9 cellular contexts compared by ENCODE assay signal in the genomic region with DNA sequence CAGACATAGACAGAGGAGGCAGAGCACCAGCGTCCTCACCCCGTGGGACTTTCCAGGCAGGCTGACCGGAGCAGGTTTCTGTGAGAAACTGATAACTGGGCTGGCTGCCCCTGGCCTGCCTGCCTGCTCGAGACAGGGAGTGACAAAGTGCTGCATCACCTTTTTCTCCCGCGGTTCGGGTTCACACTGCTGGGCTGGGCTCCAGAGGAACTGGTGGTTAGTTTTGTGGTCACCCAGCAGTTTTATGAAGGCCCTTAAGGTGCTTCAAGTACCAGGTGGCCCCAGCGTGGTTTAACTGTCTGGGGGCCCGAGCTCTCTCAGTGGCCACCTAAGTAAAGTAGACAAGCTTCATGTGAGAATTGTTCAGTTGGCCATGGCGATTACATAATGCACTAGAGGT.
A peak's percentile ranks its signal among the peaks of the same experiment; 100 is the strongest.
DNase-seq lines count a peak whose midpoint lies in the region; ATAC-seq lines count a peak whose summit lies in the region.
"Had no signal": no experiment of that assay in that cellular context is flagged by ENCODE, and none has a peak within 500 bp of the region (broad histone marks: within the 10 kb centered on the region; RNA-seq: fewer than 3 reads in every experiment).

No MANE protein-coding gene starts in this region.

- peak; percentile 11 for DNase-seq in NCI-H187 treated with DMSO at 0.1 percent for 48 hours (lab: John Stamatoyannopoulos, UW)
- peak; percentile 43 for DNase-seq in activated effector memory CD4-positive, alpha-beta T cell treated with Interleukin-2 at 50 U/mL for 16 hours
- DNase-seq in stimulated activated CD4-positive, alpha-beta T cell treated with anti-CD3 and anti-CD28 coated beads, Interleukin-4, amount 100 ng/mL, for 24 hours, result peak; percentile 46
- DNase-seq in NCI-H1105 treated with DMSO at 0.1 percent for 48 hours (lab: John Stamatoyannopoulos, UW), result no peak
- no peak for DNase-seq in mucosa of gallbladder (ENCODE audit: low spot score)
- no peak for DNase-seq in hippocampal formation (lab: John Stamatoyannopoulos, UW)
- DNase-seq: adrenal gland, nucleus accumbens had no signal

- peak; percentile 59 for ATAC-seq in GM18907 (IDR thresholded peaks at IDR 0.05; ENCODE audit: unreplicated experiment)

Comparison
In these comparisons a context has a peak if more than half of its experiments do, and no peak if none do; other contexts are left out.
1. DNase-seq: peak in NCI-H187 treated with DMSO at 0.1 percent for 48 hours (single experiment), activated effector memory CD4-positive, alpha-beta T cell treated with Interleukin-2 at 50 U/mL for 16 hours (single experiment) and stimulated activated CD4-positive, alpha-beta T cell treated with anti-CD3 and anti-CD28 coated beads, Interleukin-4, amount 100 ng/mL, for 24 hours (single experiment); none in NCI-H1105 treated with DMSO at 0.1 percent for 48 hours (single experiment), mucosa of gallbladder (single experiment) and hippocampal formation (0 of 2).